Comparison of ENCODE assay signal across 7 cellular contexts in genomic region chr12:100165356-100165755, GRCh38.
"Had no signal": no experiment of that assay in that cellular context is flagged by ENCODE, and none has a peak within 500 bp of the region (broad histone marks: within the 10 kb centered on the region; RNA-seq: fewer than 3 reads in every experiment).

No MANE protein-coding gene starts in this region.

- H3K4me3 ChIP-seq: GM23248, HAP-1, K562 had no signal

- H2AFZ ChIP-seq: GM23248 had no signal

- DNase-seq: GM23248, GOT3, H7, IMR-90 had no signal

- FAIRE-seq: HTR-8/SVneo, K562 had no signal

- H3K9me3 ChIP-seq: HAP-1 had no signal

- H3K9ac ChIP-seq: GM23248 had no signal

- H3K27ac ChIP-seq: GM23248 had no signal

- H3K36me3 ChIP-seq: HAP-1 had no signal
